Comparison of ENCODE assay signal across 10 cellular contexts in the genomic region with DNA sequence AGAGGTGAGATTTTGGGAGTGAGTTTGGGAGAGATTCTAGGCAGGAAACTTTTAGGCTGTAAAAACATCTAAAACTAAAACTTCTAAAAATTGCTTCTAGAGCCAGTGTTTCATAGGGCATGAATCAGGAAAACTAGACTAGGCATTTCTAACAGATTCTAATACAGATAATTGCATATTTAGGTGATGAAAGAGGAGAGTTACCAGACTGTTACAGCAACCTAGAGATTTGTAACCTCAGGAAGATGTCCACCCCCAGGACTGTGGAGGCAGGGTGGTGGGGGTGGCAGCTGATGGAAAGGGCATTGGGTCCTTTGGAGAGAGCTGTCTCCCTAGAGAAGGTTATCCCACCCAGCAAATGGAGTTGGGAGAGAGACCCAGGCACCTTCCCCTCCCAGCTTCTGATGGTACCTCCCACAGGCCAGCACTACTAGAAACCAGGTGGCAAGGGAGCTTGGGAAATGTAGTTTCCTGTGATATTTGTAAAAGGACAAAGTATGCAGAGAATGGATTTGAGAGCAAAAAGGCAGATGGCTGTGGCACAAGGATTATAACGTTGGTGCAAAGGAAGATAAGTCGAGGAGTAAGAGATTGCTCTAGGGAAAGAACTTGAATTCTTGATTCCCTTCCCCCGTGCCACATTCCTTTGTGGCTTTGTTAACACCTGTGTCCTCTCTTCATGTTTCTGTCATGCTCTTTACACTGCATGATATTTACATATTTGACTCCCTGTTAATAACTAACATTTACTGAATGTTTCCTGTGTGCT.
DNase-seq lines count a peak whose midpoint lies in the region; ATAC-seq, FAIRE-seq and TF ChIP-seq lines count a peak whose summit lies in the region.
"Had no signal": no experiment of that assay in that cellular context is flagged by ENCODE, and none has a peak within 500 bp of the region (broad histone marks: within the 10 kb centered on the region; RNA-seq: fewer than 3 reads in every experiment).

No MANE protein-coding gene starts in this region.

- H3K9ac ChIP-seq in keratinocyte (ENCODE audit: control insufficient read depth, extremely low read depth, insufficient read depth, low read length), result no peak overlapping the region

- dilution Hi-C loops in keratinocyte (cut with MboI; ENCODE audit: extremely low pct_ligation_motif_present, low sequenced_read_pairs), result no loop called here

- peaks cover 37% of the 10 kb centered on the region for H3K79me2 ChIP-seq in keratinocyte (ENCODE audit: control insufficient read depth, insufficient read depth, low read length)

- H3K4me2 ChIP-seq in keratinocyte (ENCODE audit: control insufficient read depth, extremely low read depth, insufficient read depth, low read depth, low read length), result no peak overlapping the region

- H3K4me1 ChIP-seq in HEK293 (ENCODE audit: control insufficient read depth, insufficient read depth, low read length) (peaks cover 14% of the 10 kb centered on the region), keratinocyte (ENCODE audit: control insufficient read depth, extremely low read depth, insufficient read depth, low read length) (peaks cover 35% of the 10 kb centered on the region)

- no peaks in the 10 kb centered on the region for H3K9me1 ChIP-seq in keratinocyte (ENCODE audit: control insufficient read depth, extremely low read depth, insufficient read depth, low read length)

- no peak overlapping the region for H2AFZ ChIP-seq in keratinocyte (ENCODE audit: control insufficient read depth, low read length)

- peak; percentile 72 for ATAC-seq in GM18511 (IDR thresholded peaks at IDR 0.05; ENCODE audit: unreplicated experiment)

- DNase-seq in NCI-H82 (lab: John Stamatoyannopoulos, UW) (peak; percentile 60), keratinocyte (ENCODE audit: low read depth, low spot score) (no peak), NCI-H1436 treated with DMSO at 0.1 percent for 48 hours (lab: John Stamatoyannopoulos, UW) (no peak), NCI-H1092 treated with DMSO at 0.1 percent for 48 hours (lab: John Stamatoyannopoulos, UW) (no peak), DMS79 (lab: John Stamatoyannopoulos, UW) (no peak), caudate nucleus (lab: John Stamatoyannopoulos, UW) (no peak)
- DNase-seq: activated CD4-positive, CD25-positive, alpha-beta regulatory T cell had no signal

- POLR2A ChIA-PET in HEK293 (lab: Yijun Ruan, JAX), result no interaction called here

- CTCF ChIA-PET in HEK293 (lab: Yijun Ruan, JAX), result interaction anchor here (0.6 kb wide), 1 partner anchor 68 kb away, joined by 3 read pairs; no protein-coding TSS in a partner anchor

- H3K9me3 ChIP-seq in HEK293 (ENCODE audit: control insufficient read depth, insufficient read depth, low read depth, low read length) (no peaks in the 10 kb centered on the region), keratinocyte (ENCODE audit: control insufficient read depth, low read depth, low read length) (no peaks in the 10 kb centered on the region)

- no peaks in the 10 kb centered on the region for H4K20me1 ChIP-seq in keratinocyte (ENCODE audit: control insufficient read depth, extremely low read depth, insufficient read depth, low read length)

- H3K36me3 ChIP-seq in HEK293 (ENCODE audit: control insufficient read depth in 2 of 2, insufficient read depth in 1 of 2, low read length in 2 of 2) (no peaks in the 10 kb centered on the region), keratinocyte (ENCODE audit: control insufficient read depth in 2 of 2, extremely low read depth in 1 of 2, insufficient read depth in 2 of 2, low read length in 2 of 2) (peaks cover 0 to 3% of the 10 kb centered on the region in 2 experiments)
- H3K36me3 ChIP-seq: cardiac muscle cell had no signal

- H3K27ac ChIP-seq in HEK293 (ENCODE audit: extremely low read depth, low read depth, low read length) (no peak overlapping the region), keratinocyte (ENCODE audit: control insufficient read depth, insufficient read depth, low read length) (peak overlapping the region; percentile 24), caudate nucleus (ENCODE audit: low read depth, low read length) (no peak overlapping the region)
- H3K27ac ChIP-seq: cardiac muscle cell had no signal

- FAIRE-seq in keratinocyte (lab: Jason Lieb, UNC), result no peak

- no peaks in the 10 kb centered on the region for H3K27me3 ChIP-seq in keratinocyte (ENCODE audit: control insufficient read depth, extremely low read depth, insufficient read depth, low read length)
- H3K27me3 ChIP-seq: cardiac muscle cell had no signal

- no peak overlapping the region for H3K4me3 ChIP-seq in HEK293 (ENCODE audit: low read depth, low read length)
- H3K4me3 ChIP-seq in keratinocyte (ENCODE audit: control insufficient read depth in 2 of 3, extremely low read depth in 1 of 3, insufficient read depth in 2 of 3, low read depth in 1 of 3, low read length in 3 of 3), result no peak overlapping the region
- H3K4me3 ChIP-seq: cardiac muscle cell had no signal

- no peak for TF ChIP-seq CTCF in HEK293 (tag by site-specific recombination; IDR thresholded peaks at IDR 0.05)
- TF ChIP-seq CTCF in keratinocyte (optimal IDR thresholded peaks at IDR 0.05 in 1 of 3, IDR thresholded peaks at IDR 0.05 in 1 of 3, conservative IDR thresholded peaks at IDR 0.05 in 1 of 3; ENCODE audit: extremely low read depth in 1 of 3, insufficient read depth in 2 of 3, low read length in 3 of 3), result no peak

TF ChIP-seq in HEK293, 187 proteins besides CTCF, POLR2A, EP300 and RAD21:
- TF ChIP-seq, protein P1, sequence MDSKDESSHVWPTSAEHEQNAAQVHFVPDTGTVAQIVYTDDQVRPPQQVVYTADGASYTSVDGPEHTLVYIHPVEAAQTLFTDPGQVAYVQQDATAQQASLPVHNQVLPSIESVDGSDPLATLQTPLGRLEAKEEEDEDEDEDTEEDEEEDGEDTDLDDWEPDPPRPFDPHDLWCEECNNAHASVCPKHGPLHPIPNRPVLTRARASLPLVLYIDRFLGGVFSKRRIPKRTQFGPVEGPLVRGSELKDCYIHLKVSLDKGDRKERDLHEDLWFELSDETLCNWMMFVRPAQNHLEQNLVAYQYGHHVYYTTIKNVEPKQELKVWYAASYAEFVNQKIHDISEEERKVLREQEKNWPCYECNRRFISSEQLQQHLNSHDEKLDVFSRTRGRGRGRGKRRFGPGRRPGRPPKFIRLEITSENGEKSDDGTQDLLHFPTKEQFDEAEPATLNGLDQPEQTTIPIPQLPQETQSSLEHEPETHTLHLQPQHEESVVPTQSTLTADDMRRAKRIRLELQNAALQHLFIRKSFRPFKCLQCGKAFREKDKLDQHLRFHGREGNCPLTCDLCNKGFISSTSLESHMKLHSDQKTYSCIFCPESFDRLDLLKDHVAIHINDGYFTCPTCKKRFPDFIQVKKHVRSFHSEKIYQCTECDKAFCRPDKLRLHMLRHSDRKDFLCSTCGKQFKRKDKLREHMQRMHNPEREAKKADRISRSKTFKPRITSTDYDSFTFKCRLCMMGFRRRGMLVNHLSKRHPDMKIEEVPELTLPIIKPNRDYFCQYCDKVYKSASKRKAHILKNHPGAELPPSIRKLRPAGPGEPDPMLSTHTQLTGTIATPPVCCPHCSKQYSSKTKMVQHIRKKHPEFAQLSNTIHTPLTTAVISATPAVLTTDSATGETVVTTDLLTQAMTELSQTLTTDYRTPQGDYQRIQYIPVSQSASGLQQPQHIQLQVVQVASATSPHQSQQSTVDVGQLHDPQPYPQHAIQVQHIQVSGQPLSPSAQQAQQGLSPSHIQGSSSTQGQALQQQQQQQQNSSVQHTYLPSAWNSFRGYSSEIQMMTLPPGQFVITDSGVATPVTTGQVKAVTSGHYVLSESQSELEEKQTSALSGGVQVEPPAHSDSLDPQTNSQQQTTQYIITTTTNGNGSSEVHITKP (tag by site-specific recombination; IDR thresholded peaks at IDR 0.05), result peak; percentile 91
- TF ChIP-seq ZFHX2 (tag by site-specific recombination; conservative IDR thresholded peaks at IDR 0.05) (0 out of 2 replicates have a peak, but pooled peaks have one; percentile 25), ZNF292 (tag by site-specific recombination; IDR thresholded peaks at IDR 0.05; ENCODE audit: borderline replicate concordance, low read depth) (no peak)
